1 cellular context compared by ENCODE assay signal in genomic region chr3:197847866-197848401, GRCh38.
TF ChIP-seq lines count a peak whose summit lies in the region.

No MANE protein-coding gene starts in this region.

TF ChIP-seq in HEK293, 187 proteins besides CTCF, POLR2A, EP300 and RAD21 (continued from another document):
- no peak for TF ChIP-seq ZNF354C (tag by site-specific recombination; IDR thresholded peaks at IDR 0.05; ENCODE audit: borderline replicate concordance, low read depth)
